In the genomic region with DNA sequence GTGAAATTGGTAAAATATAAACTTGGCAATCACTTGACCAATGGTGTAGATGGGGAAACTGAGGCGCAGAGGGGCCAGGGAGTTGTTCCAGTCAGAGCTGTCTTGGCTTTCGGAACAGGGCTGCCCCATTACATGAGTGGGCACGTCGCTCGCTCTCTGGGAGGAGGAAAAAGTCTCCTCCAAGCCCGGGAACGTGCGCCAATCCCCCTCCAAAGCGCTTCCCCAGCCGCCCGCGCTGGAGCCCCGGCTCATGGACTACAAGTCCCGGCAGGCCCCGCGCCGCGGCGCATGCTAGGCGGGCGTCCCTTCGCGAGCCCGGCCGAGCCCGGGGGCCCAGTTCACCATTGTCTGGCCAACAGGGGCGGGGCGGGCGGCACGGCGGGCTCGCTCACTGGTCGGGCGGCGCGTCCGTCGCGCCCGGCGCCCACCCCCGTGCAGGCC, we compare ENCODE assay signal across 8 cellular contexts. TPM values are rescaled to one million over a fixed set of nuclear protein-coding genes. Genes with fewer than 3 reads are reported as not detected.
DNase-seq lines count a peak whose midpoint lies in the region; ATAC-seq lines count a peak whose summit lies in the region.

No MANE protein-coding gene starts in this region.

- peak overlapping the region; percentile 59 for H3K4me3 Mint-ChIP-seq in activated CD8-positive, alpha-beta T cell treated with anti-CD3 and anti-CD28 coated beads, Interleukin-2, amount 10 ng/mL, durations not matched to agents 7 days and 5 days

- no peaks in the 10 kb centered on the region for H3K9me3 Mint-ChIP-seq in activated CD8-positive, alpha-beta T cell treated with anti-CD3 and anti-CD28 coated beads, Interleukin-2, amount 10 ng/mL, durations not matched to agents 7 days and 5 days (ENCODE audit: insufficient read depth)

- CTCF ChIA-PET in activated CD8-positive, alpha-beta T cell treated with anti-CD3 and anti-CD28 coated beads, Interleukin-2, amount 10 ng/mL, durations not matched to agents 7 days and 5 days (lab: Charles Lee): no interaction called here

- H3K36me3 Mint-ChIP-seq in activated CD8-positive, alpha-beta T cell treated with anti-CD3 and anti-CD28 coated beads, Interleukin-2, amount 10 ng/mL, durations not matched to agents 7 days and 5 days (ENCODE audit: low read depth): no peaks in the 10 kb centered on the region

- POLR2A ChIA-PET in activated CD8-positive, alpha-beta T cell treated with anti-CD3 and anti-CD28 coated beads, Interleukin-2, amount 10 ng/mL, durations not matched to agents 7 days and 5 days (lab: Charles Lee): no interaction called here

- DNase-seq in C1 segment of cervical spinal cord (lab: John Stamatoyannopoulos, UW) (peak; percentile 48 to 97 (median 86)), HPDE6-E6E7 (ENCODE audit: extremely low spot score) (peak; percentile 98), NK-92 (lab: John Stamatoyannopoulos, UW; ENCODE audit: unreplicated experiment) (peak; percentile 33), ecto neural progenitor cell (ENCODE audit: low spot score) (peak; percentile 100), lung microvascular endothelial cell (ENCODE audit: low read depth in 2 of 2) (peak; percentile 96 to 97)
- DNase-seq in activated CD8-positive, alpha-beta T cell treated with anti-CD3 and anti-CD28 coated beads, Interleukin-2, amount 10 ng/mL, durations not matched to agents 7 days and 5 days: peak; percentile 97
- DNase-seq in stimulated activated CD4-positive, alpha-beta T cell treated with anti-CD3 and anti-CD28 coated beads, TNF-alpha, amount 100 ng/mL, for 1 hour (ENCODE audit: low read depth in 3 of 3, low spot score in 1 of 3): peak; percentile 89 to 93 (median 90)

- H3K27me3 Mint-ChIP-seq in activated CD8-positive, alpha-beta T cell treated with anti-CD3 and anti-CD28 coated beads, Interleukin-2, amount 10 ng/mL, durations not matched to agents 7 days and 5 days (ENCODE audit: low read depth): no peaks in the 10 kb centered on the region

- peak overlapping the region; percentile 74 for H3K27ac Mint-ChIP-seq in activated CD8-positive, alpha-beta T cell treated with anti-CD3 and anti-CD28 coated beads, Interleukin-2, amount 10 ng/mL, durations not matched to agents 7 days and 5 days

- H3K4me1 Mint-ChIP-seq in activated CD8-positive, alpha-beta T cell treated with anti-CD3 and anti-CD28 coated beads, Interleukin-2, amount 10 ng/mL, durations not matched to agents 7 days and 5 days (ENCODE audit: low read depth): peaks cover 28% of the 10 kb centered on the region

- ATAC-seq in GM19463 (IDR thresholded peaks at IDR 0.05; ENCODE audit: unreplicated experiment): peak; percentile 98
- peak; percentile 99 for ATAC-seq in activated CD8-positive, alpha-beta T cell treated with anti-CD3 and anti-CD28 coated beads, Interleukin-2, amount 10 ng/mL, durations not matched to agents 7 days and 5 days

RNA-seq across cellular contexts. Expression of gene LLGL1, which starts 0.3 kb away (rescaled TPM):
- total RNA-seq in activated CD8-positive, alpha-beta T cell treated with anti-CD3 and anti-CD28 coated beads, Interleukin-2, amount 10 ng/mL, durations not matched to agents 7 days and 5 days: 10 to 100 TPM; 27.1 to 27.3 TPM
- 13.9 and 14.6 TPM in 2 replicates for total RNA-seq in lung microvascular endothelial cell

RNA-seq across cellular contexts. Expression of gene FLII, which starts 33.4 kb away (rescaled TPM):
- 100 to 1,000 TPM; 338 to 364 TPM for total RNA-seq in activated CD8-positive, alpha-beta T cell treated with anti-CD3 and anti-CD28 coated beads, Interleukin-2, amount 10 ng/mL, durations not matched to agents 7 days and 5 days
- 247 and 272 TPM in 2 replicates for total RNA-seq in lung microvascular endothelial cell

RNA-seq across cellular contexts. Expression of gene MIEF2, which starts 35.3 kb away (rescaled TPM):
- 10 to 100 TPM in 1 of 2 experiments, 1 to 10 TPM in 1; 9.0 to 11.1 TPM for total RNA-seq in activated CD8-positive, alpha-beta T cell treated with anti-CD3 and anti-CD28 coated beads, Interleukin-2, amount 10 ng/mL, durations not matched to agents 7 days and 5 days
- 8.1 and 10.3 TPM in 2 replicates for total RNA-seq in lung microvascular endothelial cell

RNA-seq across cellular contexts. Expression of gene ALKBH5, which starts 41.5 kb away (rescaled TPM):
- 100 to 1,000 TPM; 117 to 121 TPM for total RNA-seq in activated CD8-positive, alpha-beta T cell treated with anti-CD3 and anti-CD28 coated beads, Interleukin-2, amount 10 ng/mL, durations not matched to agents 7 days and 5 days
- total RNA-seq in lung microvascular endothelial cell: 43.6 and 70.6 TPM in 2 replicates

Comparison
In these comparisons a context has a peak if more than half of its experiments do, and no peak if none do; other contexts are left out.
1. Peak in every context shown above with its lines: DNase-seq and ATAC-seq.
2. DNase-seq: peak in every context shown above with its lines; median percentile 100 in ecto neural progenitor cell; 98 in HPDE6-E6E7; 97 in activated CD8-positive, alpha-beta T cell treated with anti-CD3 and anti-CD28 coated beads, Interleukin-2, amount 10 ng/mL, durations not matched to agents 7 days and 5 days; 96 in lung microvascular endothelial cell; 90 in stimulated activated CD4-positive, alpha-beta T cell treated with anti-CD3 and anti-CD28 coated beads, TNF-alpha, amount 100 ng/mL, for 1 hour; 86 in C1 segment of cervical spinal cord; 33 in NK-92.